8 cellular contexts compared by ENCODE assay signal in the genomic region with DNA sequence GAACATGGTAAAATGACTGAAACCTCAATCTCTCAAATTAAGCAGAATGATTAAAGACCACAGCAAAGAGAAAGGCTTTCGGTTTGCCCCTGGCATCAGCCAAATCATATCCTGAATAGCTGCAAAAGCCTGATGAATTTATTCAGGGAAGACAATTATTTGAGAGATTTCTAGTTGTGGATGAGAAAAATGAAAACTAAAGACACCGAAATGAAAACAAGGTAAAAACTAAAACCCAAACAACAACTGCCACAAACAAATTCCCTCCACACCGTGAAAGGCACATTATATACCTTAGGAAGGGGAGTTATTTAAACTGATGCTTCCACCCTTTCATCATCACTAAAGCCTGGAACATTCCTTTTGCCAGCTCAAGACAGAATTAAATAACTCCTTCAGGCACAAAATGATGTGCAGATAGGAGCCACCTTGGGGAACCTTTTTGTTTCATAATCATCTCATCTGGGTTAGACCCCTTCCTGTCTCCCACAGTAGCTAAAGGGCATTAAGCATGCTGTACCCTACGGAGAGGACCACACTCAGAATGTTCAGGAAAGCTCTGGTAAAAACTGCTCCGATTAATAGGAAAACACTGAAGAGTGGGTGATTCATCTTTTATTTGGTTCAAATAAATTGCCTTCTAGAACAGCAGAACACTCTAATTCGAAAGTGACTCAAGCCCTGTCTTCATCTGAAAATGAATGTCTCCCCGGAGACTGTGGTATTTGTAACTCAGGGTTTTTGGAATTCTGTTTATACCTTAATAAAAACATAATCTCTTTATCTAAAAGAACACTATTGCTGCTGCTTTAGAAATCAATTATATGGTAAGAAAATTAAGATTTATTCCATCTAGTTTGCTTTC. TPM values are rescaled to one million over a fixed set of nuclear protein-coding genes. Genes with fewer than 3 reads are reported as not detected.
DNase-seq lines count a peak whose midpoint lies in the region; ATAC-seq and TF ChIP-seq lines count a peak whose summit lies in the region.

No MANE protein-coding gene starts in this region.

- peak overlapping the region; percentile 83 for H3K4me3 Mint-ChIP-seq in Caco-2 (ENCODE audit: unreplicated experiment)
- H3K4me3 Mint-ChIP-seq in dendritic cell treated with granulocyte-macrophage colony-stimulating factor and Interleukin-4, amounts not matched to agents 40 ng/mL and 50 ng/mL, for 4 days, result peak overlapping the region; percentile 84

- intact Hi-C loops in Caco-2 (cut with micrococcal nuclease; ENCODE audit: unreplicated experiment) (loop anchor here (1.0 to 5.0 kb wide), 5 partner anchors 135 to 602 kb away; a partner anchor contains a TSS), PC-3 (cut with micrococcal nuclease) (loop anchor here (1.0 to 10.0 kb wide), 5 partner anchors 73 to 597 kb away; a partner anchor contains a TSS)
- intact Hi-C loops in dendritic cell treated with granulocyte-macrophage colony-stimulating factor and Interleukin-4, amounts not matched to agents 40 ng/mL and 50 ng/mL, for 4 days (cut with micrococcal nuclease), result loop anchor here (2.0 to 10.0 kb wide), 4 partner anchors 70 to 415 kb away; a partner anchor contains a TSS

- H3K4me1 ChIP-seq in Caco-2 (no peaks in the 10 kb centered on the region), PC-3 (ENCODE audit: insufficient read depth, low read length) (peaks cover 21% of the 10 kb centered on the region), parathyroid adenoma (peaks cover 4% of the 10 kb centered on the region)

- peak overlapping the region; percentile 86 for H3K4me2 ChIP-seq in PC-3 (ENCODE audit: low read length)
- H3K4me2 ChIP-seq in parathyroid adenoma (ENCODE audit: low read length), result no peak overlapping the region

- H3K4me3 ChIP-seq in Caco-2 (ENCODE audit: low read depth, low read length), result no peak overlapping the region
- peak overlapping the region; percentile 71 for H3K4me3 ChIP-seq in PC-3 (ENCODE audit: low read length)
- no peak overlapping the region for H3K4me3 ChIP-seq in parathyroid adenoma (ENCODE audit: low read depth, low read length)

- CTCF ChIA-PET in Caco-2 (lab: Charles Lee), result interaction anchor here (0.5 to 1.8 kb wide), 6 partner anchors 184 to 912 kb away, joined by 3 to 21 read pairs (median 3); a partner anchor contains a TSS
- CTCF ChIA-PET in PC-3 (lab: Charles Lee), result interaction anchor here (0.5 to 0.6 kb wide), 3 partner anchors 105 to 601 kb away, joined by 3 to 8 read pairs (median 6); no protein-coding TSS in a partner anchor

- H2AFZ ChIP-seq in PC-3 (ENCODE audit: low read length) (peak overlapping the region; percentile 88), parathyroid adenoma (peak overlapping the region; percentile 45)

- ATAC-seq in PC-3 (peak; percentile 77), HG02759 (IDR thresholded peaks at IDR 0.05; ENCODE audit: unreplicated experiment) (no peak), HG02588 (IDR thresholded peaks at IDR 0.05; ENCODE audit: unreplicated experiment) (no peak), GM18870 (IDR thresholded peaks at IDR 0.05; ENCODE audit: unreplicated experiment) (no peak)

- H3K36me3 ChIP-seq in Caco-2 (ENCODE audit: control insufficient read depth, insufficient read depth, low read length) (no peaks in the 10 kb centered on the region), PC-3 (ENCODE audit: low read depth, low read length) (no peaks in the 10 kb centered on the region), parathyroid adenoma (ENCODE audit: control insufficient read depth, insufficient read depth, low read length) (no peaks in the 10 kb centered on the region)

- H3K27ac ChIP-seq in PC-3 (ENCODE audit: low read length), result peak overlapping the region; percentile 40
- no peak overlapping the region for H3K27ac ChIP-seq in parathyroid adenoma

- H3K9me3 ChIP-seq in Caco-2, result no peaks in the 10 kb centered on the region
- H3K9me3 ChIP-seq in PC-3 (ENCODE audit: low read length), result no peaks in the 10 kb centered on the region
- no peaks in the 10 kb centered on the region for H3K9me3 ChIP-seq in parathyroid adenoma (ENCODE audit: control insufficient read depth, low read length)

- POLR2A ChIA-PET in Caco-2 (lab: Charles Lee), result no interaction called here
- POLR2A ChIA-PET in PC-3 (lab: Charles Lee; ENCODE audit: unreplicated experiment), result interaction anchor here (0.6 kb wide), 1 partner anchor 527 kb away, joined by 5 read pairs; no protein-coding TSS in a partner anchor

- H3K36me3 Mint-ChIP-seq in Caco-2 (ENCODE audit: insufficient read depth, unreplicated experiment), result no peaks in the 10 kb centered on the region
- H3K36me3 Mint-ChIP-seq in dendritic cell treated with granulocyte-macrophage colony-stimulating factor and Interleukin-4, amounts not matched to agents 40 ng/mL and 50 ng/mL, for 4 days (ENCODE audit: low read depth), result peaks cover 71% of the 10 kb centered on the region

- H3K9ac ChIP-seq in PC-3 (ENCODE audit: low read length) (peak overlapping the region; percentile 76), parathyroid adenoma (no peak overlapping the region)

- no peaks in the 10 kb centered on the region for H3F3A ChIP-seq in PC-3 (ENCODE audit: low read length, unreplicated experiment)

- no peaks in the 10 kb centered on the region for H3K79me2 ChIP-seq in PC-3 (ENCODE audit: low read length)
- no peaks in the 10 kb centered on the region for H3K79me2 ChIP-seq in parathyroid adenoma

- no peak overlapping the region for H3K27ac Mint-ChIP-seq in Caco-2 (ENCODE audit: unreplicated experiment)
- peak overlapping the region; percentile 63 for H3K27ac Mint-ChIP-seq in dendritic cell treated with granulocyte-macrophage colony-stimulating factor and Interleukin-4, amounts not matched to agents 40 ng/mL and 50 ng/mL, for 4 days

- peaks cover 5% of the 10 kb centered on the region; the same call in 1 of the 2 replicates for H3K27me3 ChIP-seq in Caco-2 (replicated peaks; ENCODE audit: control insufficient read depth, insufficient read depth, low read length)
- H3K27me3 ChIP-seq in PC-3 (ENCODE audit: low read length), result no peaks in the 10 kb centered on the region
- H3K27me3 ChIP-seq in parathyroid adenoma (ENCODE audit: control insufficient read depth, insufficient read depth, low read length), result no peaks in the 10 kb centered on the region

- peaks cover 31% of the 10 kb centered on the region for H3K27me3 Mint-ChIP-seq in Caco-2 (ENCODE audit: insufficient read depth, unreplicated experiment)
- peaks cover 3% of the 10 kb centered on the region for H3K27me3 Mint-ChIP-seq in dendritic cell treated with granulocyte-macrophage colony-stimulating factor and Interleukin-4, amounts not matched to agents 40 ng/mL and 50 ng/mL, for 4 days

- BruUV-seq in Caco-2 (replicated peaks; lab: Mats Ljungman, UMichigan), result no TSS peak
- BruUV-seq in PC-3 (replicated peaks; lab: Mats Ljungman, UMichigan), result TSS peak; percentile 28

- H3K9me2 ChIP-seq in PC-3 (replicated peaks; ENCODE audit: low read length), result no peaks in the 10 kb centered on the region

- DNase-seq in Caco-2 (no peak), PC-3 (peak; percentile 72), OCI-M1 (lab: John Stamatoyannopoulos, UW) (no peak)

- TF ChIP-seq CTCF in Caco-2 (IDR thresholded peaks at IDR 0.05; ENCODE audit: insufficient read depth in 1 of 2, low read depth in 1 of 2, low read length in 1 of 2, severe bottlenecking in 1 of 2, unreplicated experiment in 1 of 2) (no peak), PC-3 (conservative IDR thresholded peaks at IDR 0.05; ENCODE audit: low read depth, low read length) (peak; percentile 19; the same call in 1 of the 2 replicates), parathyroid adenoma (IDR thresholded peaks at IDR 0.05) (no peak)

- H3K4me1 Mint-ChIP-seq in Caco-2 (ENCODE audit: low read depth, unreplicated experiment), result peaks cover 5% of the 10 kb centered on the region
- peaks cover 9% of the 10 kb centered on the region for H3K4me1 Mint-ChIP-seq in dendritic cell treated with granulocyte-macrophage colony-stimulating factor and Interleukin-4, amounts not matched to agents 40 ng/mL and 50 ng/mL, for 4 days (ENCODE audit: low read depth)

- no peaks in the 10 kb centered on the region for H3K9me3 Mint-ChIP-seq in Caco-2 (ENCODE audit: unreplicated experiment)
- no peaks in the 10 kb centered on the region for H3K9me3 Mint-ChIP-seq in dendritic cell treated with granulocyte-macrophage colony-stimulating factor and Interleukin-4, amounts not matched to agents 40 ng/mL and 50 ng/mL, for 4 days

- H4K20me1 ChIP-seq in PC-3 (ENCODE audit: low read length), result no peaks in the 10 kb centered on the region

RNA-seq across cellular contexts. Expression of a gene that starts 9.1 kb away (rescaled TPM):
- total RNA-seq in Caco-2 (2022) (not detected in 2 replicates), PC-3 (2014; rRNA removed) (not detected in 2 replicates)
